1 cellular context compared by ENCODE assay signal in the genomic region with DNA sequence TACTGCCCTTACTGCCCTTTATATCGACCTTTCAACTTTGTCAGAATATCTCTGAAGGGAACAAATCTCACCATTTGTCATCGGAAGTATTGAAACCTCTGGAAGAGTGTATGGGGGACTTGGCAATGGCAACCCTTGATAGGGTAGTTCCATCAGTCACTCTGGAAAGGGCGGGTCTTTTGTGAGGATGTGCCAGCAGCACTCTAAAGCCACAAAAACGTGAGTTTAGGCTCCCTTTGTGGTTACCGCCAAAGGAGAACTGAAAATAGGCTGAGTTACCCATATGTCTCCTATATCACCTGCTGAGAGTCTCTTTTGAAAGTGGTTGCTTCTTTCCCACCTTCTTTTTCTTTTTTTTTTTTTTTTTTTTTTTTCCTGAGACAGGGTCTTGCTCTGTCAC.
TF ChIP-seq lines count a peak whose summit lies in the region.

No MANE protein-coding gene starts in this region.

TF ChIP-seq in HepG2, 621 proteins besides CTCF, POLR2A, EP300 and RAD21 (continued from another document):
- TF ChIP-seq, protein P1, sequence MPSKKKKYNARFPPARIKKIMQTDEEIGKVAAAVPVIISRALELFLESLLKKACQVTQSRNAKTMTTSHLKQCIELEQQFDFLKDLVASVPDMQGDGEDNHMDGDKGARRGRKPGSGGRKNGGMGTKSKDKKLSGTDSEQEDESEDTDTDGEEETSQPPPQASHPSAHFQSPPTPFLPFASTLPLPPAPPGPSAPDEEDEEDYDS (CRISPR knock-in tag; IDR thresholded peaks at IDR 0.05): no peak
- TF ChIP-seq MYNN (CRISPR knock-in tag; IDR thresholded peaks at IDR 0.05; ENCODE audit: low read depth): no peak
- no peak for TF ChIP-seq ZNF790 (CRISPR knock-in tag; IDR thresholded peaks at IDR 0.05; ENCODE audit: borderline replicate concordance)
- TF ChIP-seq, protein P2, sequence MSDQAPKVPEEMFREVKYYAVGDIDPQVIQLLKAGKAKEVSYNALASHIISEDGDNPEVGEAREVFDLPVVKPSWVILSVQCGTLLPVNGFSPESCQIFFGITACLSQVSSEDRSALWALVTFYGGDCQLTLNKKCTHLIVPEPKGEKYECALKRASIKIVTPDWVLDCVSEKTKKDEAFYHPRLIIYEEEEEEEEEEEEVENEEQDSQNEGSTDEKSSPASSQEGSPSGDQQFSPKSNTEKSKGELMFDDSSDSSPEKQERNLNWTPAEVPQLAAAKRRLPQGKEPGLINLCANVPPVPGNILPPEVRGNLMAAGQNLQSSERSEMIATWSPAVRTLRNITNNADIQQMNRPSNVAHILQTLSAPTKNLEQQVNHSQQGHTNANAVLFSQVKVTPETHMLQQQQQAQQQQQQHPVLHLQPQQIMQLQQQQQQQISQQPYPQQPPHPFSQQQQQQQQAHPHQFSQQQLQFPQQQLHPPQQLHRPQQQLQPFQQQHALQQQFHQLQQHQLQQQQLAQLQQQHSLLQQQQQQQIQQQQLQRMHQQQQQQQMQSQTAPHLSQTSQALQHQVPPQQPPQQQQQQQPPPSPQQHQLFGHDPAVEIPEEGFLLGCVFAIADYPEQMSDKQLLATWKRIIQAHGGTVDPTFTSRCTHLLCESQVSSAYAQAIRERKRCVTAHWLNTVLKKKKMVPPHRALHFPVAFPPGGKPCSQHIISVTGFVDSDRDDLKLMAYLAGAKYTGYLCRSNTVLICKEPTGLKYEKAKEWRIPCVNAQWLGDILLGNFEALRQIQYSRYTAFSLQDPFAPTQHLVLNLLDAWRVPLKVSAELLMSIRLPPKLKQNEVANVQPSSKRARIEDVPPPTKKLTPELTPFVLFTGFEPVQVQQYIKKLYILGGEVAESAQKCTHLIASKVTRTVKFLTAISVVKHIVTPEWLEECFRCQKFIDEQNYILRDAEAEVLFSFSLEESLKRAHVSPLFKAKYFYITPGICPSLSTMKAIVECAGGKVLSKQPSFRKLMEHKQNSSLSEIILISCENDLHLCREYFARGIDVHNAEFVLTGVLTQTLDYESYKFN (CRISPR knock-in tag; conservative IDR thresholded peaks at IDR 0.05): no peak
